ENCODE assay signal across 12 cellular contexts in genomic region chr12:54337854-54338650, GRCh38. TPM values are rescaled to one million over a fixed set of nuclear protein-coding genes. Genes with fewer than 3 reads are reported as not detected.
DNase-seq lines count a peak whose midpoint lies in the region; ATAC-seq and TF ChIP-seq lines count a peak whose summit lies in the region.
"Had no signal": no experiment of that assay in that cellular context is flagged by ENCODE, and none has a peak within 500 bp of the region (broad histone marks: within the 10 kb centered on the region; RNA-seq: fewer than 3 reads in every experiment).

No MANE protein-coding gene starts in this region.

- peak; percentile 29 for DNase-seq in NCI-H1092 treated with DMSO at 0.1 percent for 48 hours (lab: John Stamatoyannopoulos, UW)
- DNase-seq in endodermal cell = no peak
- peak; percentile 55 for DNase-seq in medulla oblongata (ENCODE audit: extremely low spot score)
- DNase-seq in superior temporal gyrus (ENCODE audit: extremely low spot score) = peak; percentile 35
- DNase-seq in activated T-helper 1 cell treated with anti-CD3 and anti-CD28 coated beads, Interleukin-12 subunit alpha, Interleukin-12 subunit beta, Interleukin-2, Interleukin-4 antibody, amounts not matched to agents 30 ng/mL and 10 ng/mL and 1 ng/mL, durations not matched to agents 14 hours and 24 hours and 36 hours (ENCODE audit: low spot score) = no peak
- DNase-seq in NCI-H748 treated with DMSO at 0.1 percent for 48 hours (lab: John Stamatoyannopoulos, UW) = no peak
- DNase-seq in T-cell = no peak
- DNase-seq: CD4-positive, alpha-beta T cell; NCI-H1930 had no signal

- H3K9me3 ChIP-seq in endodermal cell (ENCODE audit: control insufficient read depth, low read length) = peaks cover 16% of the 10 kb centered on the region

- peak overlapping the region; percentile 30 for H3K9ac ChIP-seq in endodermal cell (ENCODE audit: extremely low read depth, low read length, poor library complexity, severe bottlenecking)

- H3K27me3 Mint-ChIP-seq in endodermal cell (ENCODE audit: insufficient read depth) (no peaks in the 10 kb centered on the region), T-cell (no peaks in the 10 kb centered on the region)
- H3K27me3 Mint-ChIP-seq in activated T-helper 1 cell treated with anti-CD3 and anti-CD28 coated beads, Interleukin-12 subunit alpha, Interleukin-12 subunit beta, Interleukin-2, Interleukin-4 antibody, amounts not matched to agents 30 ng/mL and 10 ng/mL and 1 ng/mL, durations not matched to agents 14 hours and 24 hours and 36 hours (ENCODE audit: insufficient read depth) = no peaks in the 10 kb centered on the region
- H3K27me3 Mint-ChIP-seq: activated naive CD4-positive, alpha-beta T cell treated with anti-CD3 and anti-CD28 coated beads, Interleukin-2, amount 50 U/mL, for 24 hours; CD4-positive, alpha-beta T cell had no signal

- CTCF ChIA-PET in T-cell (lab: Charles Lee) = interaction anchor here (0.5 to 2.1 kb wide), 8 partner anchors 13 to 86 kb away, joined by 3 to 11 read pairs (median 4); partner anchors contain the start of gene COPZ1 (in 1 of the 2)

- ATAC-seq in HG02623 (IDR thresholded peaks at IDR 0.05; ENCODE audit: unreplicated experiment) (no peak), T-cell (replicated peaks in 1 of 4) (no peak)

- peak overlapping the region; percentile 20 for H3K27ac Mint-ChIP-seq in endodermal cell
- no peak overlapping the region for H3K27ac Mint-ChIP-seq in activated T-helper 1 cell treated with anti-CD3 and anti-CD28 coated beads, Interleukin-12 subunit alpha, Interleukin-12 subunit beta, Interleukin-2, Interleukin-4 antibody, amounts not matched to agents 30 ng/mL and 10 ng/mL and 1 ng/mL, durations not matched to agents 14 hours and 24 hours and 36 hours
- H3K27ac Mint-ChIP-seq in T-cell = peak overlapping the region in 1 of 2 donors; percentile 39
- H3K27ac Mint-ChIP-seq: activated naive CD4-positive, alpha-beta T cell treated with anti-CD3 and anti-CD28 coated beads, Interleukin-2, amount 50 U/mL, for 24 hours; CD4-positive, alpha-beta T cell had no signal

- peaks cover 38% of the 10 kb centered on the region for H3K4me1 Mint-ChIP-seq in endodermal cell
- peaks cover 21% of the 10 kb centered on the region for H3K4me1 Mint-ChIP-seq in activated T-helper 1 cell treated with anti-CD3 and anti-CD28 coated beads, Interleukin-12 subunit alpha, Interleukin-12 subunit beta, Interleukin-2, Interleukin-4 antibody, amounts not matched to agents 30 ng/mL and 10 ng/mL and 1 ng/mL, durations not matched to agents 14 hours and 24 hours and 36 hours (ENCODE audit: low read depth)
- H3K4me1 Mint-ChIP-seq in T-cell = peaks cover 25 to 38% (median 32%) of the 10 kb centered on the region in 3 donors

- 89 to 100% methylated on average over 1 to 2 of the region's 3 CpGs for WGBS in endodermal cell (ENCODE audit: insufficient coverage in 1 of 2, insufficient read length in 1 of 2), 2 experiments

- intact Hi-C loops in activated T-helper 1 cell treated with anti-CD3 and anti-CD28 coated beads, Interleukin-12 subunit alpha, Interleukin-12 subunit beta, Interleukin-2, Interleukin-4 antibody, amounts not matched to agents 30 ng/mL and 10 ng/mL and 1 ng/mL, durations not matched to agents 14 hours and 24 hours and 36 hours (cut with micrococcal nuclease) = no loop called here

- H3K9me3 Mint-ChIP-seq in endodermal cell = peaks cover 9% of the 10 kb centered on the region
- H3K9me3 Mint-ChIP-seq in activated T-helper 1 cell treated with anti-CD3 and anti-CD28 coated beads, Interleukin-12 subunit alpha, Interleukin-12 subunit beta, Interleukin-2, Interleukin-4 antibody, amounts not matched to agents 30 ng/mL and 10 ng/mL and 1 ng/mL, durations not matched to agents 14 hours and 24 hours and 36 hours = no peaks in the 10 kb centered on the region
- H3K9me3 Mint-ChIP-seq in T-cell = no peaks in the 10 kb centered on the region
- H3K9me3 Mint-ChIP-seq: activated naive CD4-positive, alpha-beta T cell treated with anti-CD3 and anti-CD28 coated beads, Interleukin-2, amount 50 U/mL, for 24 hours; CD4-positive, alpha-beta T cell had no signal

- peaks cover 38% of the 10 kb centered on the region for H3K36me3 Mint-ChIP-seq in endodermal cell (ENCODE audit: low read depth)
- peaks cover 23% of the 10 kb centered on the region for H3K36me3 Mint-ChIP-seq in activated T-helper 1 cell treated with anti-CD3 and anti-CD28 coated beads, Interleukin-12 subunit alpha, Interleukin-12 subunit beta, Interleukin-2, Interleukin-4 antibody, amounts not matched to agents 30 ng/mL and 10 ng/mL and 1 ng/mL, durations not matched to agents 14 hours and 24 hours and 36 hours (ENCODE audit: low read depth)
- H3K36me3 Mint-ChIP-seq in T-cell = peaks cover 25% of the 10 kb centered on the region

- POLR2A ChIA-PET in T-cell (lab: Charles Lee) = interaction anchor here in 1 of 2 donors (0.6 kb wide), 2 partner anchors 13 to 109 kb away, joined by 4 to 5 read pairs; partner anchors contain the start of gene COPZ1

- TF ChIP-seq CTCF in endodermal cell (conservative IDR thresholded peaks at IDR 0.05) = no peak

- H3K4me3 Mint-ChIP-seq in endodermal cell (no peak overlapping the region), T-cell (no peak overlapping the region)
- H3K4me3 Mint-ChIP-seq in activated T-helper 1 cell treated with anti-CD3 and anti-CD28 coated beads, Interleukin-12 subunit alpha, Interleukin-12 subunit beta, Interleukin-2, Interleukin-4 antibody, amounts not matched to agents 30 ng/mL and 10 ng/mL and 1 ng/mL, durations not matched to agents 14 hours and 24 hours and 36 hours = no peak overlapping the region
- H3K4me3 Mint-ChIP-seq: activated naive CD4-positive, alpha-beta T cell treated with anti-CD3 and anti-CD28 coated beads, Interleukin-2, amount 50 U/mL, for 24 hours; CD4-positive, alpha-beta T cell had no signal

- H3K4me3 ChIP-seq in endodermal cell (ENCODE audit: low read length) = peak overlapping the region; percentile 1

- H3K27me3 ChIP-seq in endodermal cell (ENCODE audit: control insufficient read depth, insufficient read depth, low read length, poor library complexity, severe bottlenecking) = no peaks in the 10 kb centered on the region

- peaks cover 40% of the 10 kb centered on the region for H3K36me3 ChIP-seq in endodermal cell (ENCODE audit: control insufficient read depth, insufficient read depth, low read length)

- H3K27ac ChIP-seq in endodermal cell (ENCODE audit: low read depth, low read length) = peak overlapping the region; percentile 40

- peaks cover 19% of the 10 kb centered on the region for H3K4me1 ChIP-seq in endodermal cell (ENCODE audit: control insufficient read depth, insufficient read depth, low read length)

RNA-seq across cellular contexts. Expression of gene COPZ1, which starts 13.1 kb away (rescaled TPM):
- total RNA-seq in endodermal cell (100 to 1,000 TPM; 153 to 183 TPM), T-cell (10 to 100 TPM; 60.4 to 81.3 (median 74.8) TPM)
- 138 TPM for polyA plus RNA-seq in endodermal cell (2013, experiment 1 of 2)
- 134 TPM for polyA plus RNA-seq in endodermal cell (2013, experiment 2 of 2)
- 115 and 123 TPM in 2 replicates for total RNA-seq in activated T-helper 1 cell treated with anti-CD3 and anti-CD28 coated beads, Interleukin-12 subunit alpha, Interleukin-12 subunit beta, Interleukin-2, Interleukin-4 antibody, amounts not matched to agents 30 ng/mL and 10 ng/mL and 1 ng/mL, durations not matched to agents 14 hours and 24 hours and 36 hours

RNA-seq across cellular contexts. Expression of gene GPR84, which starts 26.2 kb away (rescaled TPM):
- not detected for total RNA-seq in endodermal cell
- polyA plus RNA-seq in endodermal cell (2013, experiment 1 of 2) = 0.11 TPM
- polyA plus RNA-seq in endodermal cell (2013, experiment 2 of 2) = not detected
- total RNA-seq in activated T-helper 1 cell treated with anti-CD3 and anti-CD28 coated beads, Interleukin-12 subunit alpha, Interleukin-12 subunit beta, Interleukin-2, Interleukin-4 antibody, amounts not matched to agents 30 ng/mL and 10 ng/mL and 1 ng/mL, durations not matched to agents 14 hours and 24 hours and 36 hours = 2.3 and 2.4 TPM in 2 replicates
- total RNA-seq in T-cell = not detected
- total RNA-seq: H4 had no signal

RNA-seq across cellular contexts. Expression of gene NFE2, which starts 37.2 kb away (rescaled TPM):
- 1 to 10 TPM; 2.7 TPM for total RNA-seq in endodermal cell
- polyA plus RNA-seq in endodermal cell (2013, experiment 1 of 2) = 1.8 TPM
- polyA plus RNA-seq in endodermal cell (2013, experiment 2 of 2) = 1.6 TPM
- not detected in 2 replicates for total RNA-seq in activated T-helper 1 cell treated with anti-CD3 and anti-CD28 coated beads, Interleukin-12 subunit alpha, Interleukin-12 subunit beta, Interleukin-2, Interleukin-4 antibody, amounts not matched to agents 30 ng/mL and 10 ng/mL and 1 ng/mL, durations not matched to agents 14 hours and 24 hours and 36 hours
- 1 to 10 TPM in 2 of 5 donors, under 1 TPM in 3; 0.58 to 1.5 (median 0.95) TPM for total RNA-seq in T-cell

RNA-seq across cellular contexts. Expression of gene ZNF385A, which starts 46.5 kb away (rescaled TPM):
- total RNA-seq in endodermal cell (10 to 100 TPM; 10.5 to 16.3 TPM), T-cell (1 to 10 TPM in 4 of 5 donors, under 1 TPM in 1; 0.90 to 2.7 (median 1.2) TPM)
- 39.3 TPM for polyA plus RNA-seq in endodermal cell (2013, experiment 1 of 2)
- polyA plus RNA-seq in endodermal cell (2013, experiment 2 of 2) = 35.5 TPM
- 0.99 and 1.3 TPM in 2 replicates for total RNA-seq in activated T-helper 1 cell treated with anti-CD3 and anti-CD28 coated beads, Interleukin-12 subunit alpha, Interleukin-12 subunit beta, Interleukin-2, Interleukin-4 antibody, amounts not matched to agents 30 ng/mL and 10 ng/mL and 1 ng/mL, durations not matched to agents 14 hours and 24 hours and 36 hours

RNA-seq across cellular contexts. Expression of gene HNRNPA1, which starts 57.5 kb away (rescaled TPM):
- total RNA-seq in endodermal cell = 1,000 to 10,000 TPM; 2,414 to 2,488 TPM
- polyA plus RNA-seq in endodermal cell (2013, experiment 1 of 2) = 3,140 TPM
- polyA plus RNA-seq in endodermal cell (2013, experiment 2 of 2) = 2,763 TPM
- total RNA-seq in activated T-helper 1 cell treated with anti-CD3 and anti-CD28 coated beads, Interleukin-12 subunit alpha, Interleukin-12 subunit beta, Interleukin-2, Interleukin-4 antibody, amounts not matched to agents 30 ng/mL and 10 ng/mL and 1 ng/mL, durations not matched to agents 14 hours and 24 hours and 36 hours = 1,740 and 1,765 TPM in 2 replicates
- 1,000 to 10,000 TPM; 1,133 to 1,642 (median 1,239) TPM for total RNA-seq in T-cell

Comparison
In these comparisons a context has a peak if more than half of its experiments do, and no peak if none do; other contexts are left out.
1. DNase-seq: peak in NCI-H1092 treated with DMSO at 0.1 percent for 48 hours (single experiment), medulla oblongata (single experiment) and superior temporal gyrus (single experiment); none in endodermal cell (single experiment), activated T-helper 1 cell treated with anti-CD3 and anti-CD28 coated beads, Interleukin-12 subunit alpha, Interleukin-12 subunit beta, Interleukin-2, Interleukin-4 antibody, amounts not matched to agents 30 ng/mL and 10 ng/mL and 1 ng/mL, durations not matched to agents 14 hours and 24 hours and 36 hours (single experiment), NCI-H748 treated with DMSO at 0.1 percent for 48 hours (single experiment) and T-cell (0 of 34).